Comparison of ENCODE assay signal across 33 cellular contexts in genomic region chrX:24377911-24378468, GRCh38. TPM values are rescaled to one million over a fixed set of nuclear protein-coding genes. Genes with fewer than 3 reads are reported as not detected.
"Had no signal": no experiment of that assay in that cellular context is flagged by ENCODE, and none has a peak within 500 bp of the region (broad histone marks: within the 10 kb centered on the region; RNA-seq: fewer than 3 reads in every experiment).

No MANE protein-coding gene starts in this region.

- H3K4me1 Mint-ChIP-seq: immature natural killer cell; naive thymus-derived CD8-positive, alpha-beta T cell; nephron progenitor cell; stimulated activated effector memory CD8-positive, alpha-beta T cell treated with anti-CD3 and anti-CD28 coated beads, Interleukin-12 subunit alpha, Interleukin-12 subunit beta, amount 100 ng/mL, for 72 hours had no signal

- H3K4me1 ChIP-seq: gastrocnemius medialis, lower lobe of right lung, prostate gland, right atrium auricular region, stomach, thyroid gland, vagina had no signal

- H3K27ac ChIP-seq: dorsolateral prefrontal cortex, epithelial cell of prostate, gastrocnemius medialis, lower lobe of right lung, prostate gland, right atrium auricular region, stomach, thyroid gland, vagina had no signal

- H3K27ac Mint-ChIP-seq: immature natural killer cell; nephron progenitor cell; stimulated activated effector memory CD8-positive, alpha-beta T cell treated with anti-CD3 and anti-CD28 coated beads, Interleukin-12 subunit alpha, Interleukin-12 subunit beta, amount 100 ng/mL, for 72 hours had no signal

- H3K36me3 Mint-ChIP-seq: immature natural killer cell; stimulated activated effector memory CD8-positive, alpha-beta T cell treated with anti-CD3 and anti-CD28 coated beads, Interleukin-12 subunit alpha, Interleukin-12 subunit beta, amount 100 ng/mL, for 72 hours had no signal

- ATAC-seq: esophagus mucosa; gastrocnemius medialis; left ventricle myocardium superior; lower lobe of right lung; naive thymus-derived CD8-positive, alpha-beta T cell; stimulated activated effector memory CD8-positive, alpha-beta T cell treated with anti-CD3 and anti-CD28 coated beads, Interleukin-12 subunit alpha, Interleukin-12 subunit beta, amount 100 ng/mL, for 72 hours had no signal

- H3K9me3 ChIP-seq: gastrocnemius medialis, lower lobe of right lung, prostate gland, right atrium auricular region, stomach, thyroid gland, vagina had no signal

- H3K4me3 Mint-ChIP-seq: immature natural killer cell; naive thymus-derived CD8-positive, alpha-beta T cell; nephron progenitor cell; stimulated activated effector memory CD8-positive, alpha-beta T cell treated with anti-CD3 and anti-CD28 coated beads, Interleukin-12 subunit alpha, Interleukin-12 subunit beta, amount 100 ng/mL, for 72 hours had no signal

- H3K4me2 ChIP-seq: smooth muscle cell had no signal

- H3K27me3 ChIP-seq: gastrocnemius medialis, right atrium auricular region, thyroid gland, vagina had no signal

- DNase-seq: dorsolateral prefrontal cortex; effector CD4-positive, alpha-beta T cell; foreskin fibroblast; gastrocnemius medialis; head of caudate nucleus; immature natural killer cell; left ventricle myocardium superior; lower lobe of right lung; naive thymus-derived CD8-positive, alpha-beta T cell; nephron progenitor cell; nucleus accumbens; stimulated activated CD4-positive, alpha-beta T cell treated with anti-CD3 and anti-CD28 coated beads, Interleukin-12 subunit alpha, Interleukin-12 subunit beta, amount 100 ng/mL, for 4 hours; stimulated activated CD4-positive, alpha-beta T cell treated with anti-CD3 and anti-CD28 coated beads, Interleukin-1b, Interleukin-23, amount 100 ng/mL, for 48 hours; stimulated activated CD4-positive, alpha-beta T cell treated with anti-CD3 and anti-CD28 coated beads, Interleukin-4, amount 100 ng/mL, for 1 hour; stimulated activated naive CD4-positive, alpha-beta T cell treated with Interleukin-2 at 50 U/mL for 16 hours; stomach; thyroid gland; trophoblast cell had no signal

- H3K9me3 Mint-ChIP-seq: immature natural killer cell; naive thymus-derived CD8-positive, alpha-beta T cell; stimulated activated effector memory CD8-positive, alpha-beta T cell treated with anti-CD3 and anti-CD28 coated beads, Interleukin-12 subunit alpha, Interleukin-12 subunit beta, amount 100 ng/mL, for 72 hours had no signal

- H3K4me3 ChIP-seq: dorsolateral prefrontal cortex, gastrocnemius medialis, lower lobe of right lung, prostate gland, right atrium auricular region, smooth muscle cell, stomach, thyroid gland, vagina had no signal

- H3K36me3 ChIP-seq: gastrocnemius medialis, lower lobe of right lung, prostate gland, right atrium auricular region, stomach, thyroid gland, vagina had no signal

- FAIRE-seq: keratinocyte had no signal

RNA-seq across cellular contexts. Expression of gene SUPT20HL1, which starts 17.6 kb away (rescaled TPM):
- total RNA-seq: esophagus mucosa; gastrocnemius medialis; glomerular endothelial cell; left ventricle myocardium superior; lower lobe of right lung; mesenteric fat pad; myocyte; naive thymus-derived CD8-positive, alpha-beta T cell; osteocyte; right atrium auricular region; sciatic nerve; smooth muscle cell; stomach; subcutaneous adipose tissue; temporal lobe; thyroid gland; vagina had no signal
- polyA plus RNA-seq: immature natural killer cell; keratinocyte; naive thymus-derived CD8-positive, alpha-beta T cell; smooth muscle cell; stomach had no signal
